ENCODE assay signal across 25 cellular contexts in genomic region chr5:146018461-146019375, GRCh38.
"Had no signal": no experiment of that assay in that cellular context is flagged by ENCODE, and none has a peak within 500 bp of the region (broad histone marks: within the 10 kb centered on the region; RNA-seq: fewer than 3 reads in every experiment).

No MANE protein-coding gene starts in this region.

- H3K27me3 ChIP-seq: ascending aorta, brain microvascular endothelial cell, cardiac muscle cell had no signal

- H3K27ac Mint-ChIP-seq: activated CD4-positive, alpha-beta T cell treated with anti-CD3 and anti-CD28 coated beads for 36 hours; activated CD8-positive, alpha-beta T cell treated with anti-CD3 and anti-CD28 coated beads for 36 hours; activated naive CD4-positive, alpha-beta T cell treated with anti-CD3 and anti-CD28 coated beads, Interleukin-2, amount 50 U/mL, for 24 hours; T-cell had no signal

- H3K36me3 ChIP-seq: ascending aorta, brain microvascular endothelial cell, cardiac muscle cell, WERI-Rb-1 had no signal

- DNase-seq: activated CD4-positive, alpha-beta T cell treated with anti-CD3 and anti-CD28 coated beads for 36 hours; activated CD8-positive, alpha-beta memory T cell treated with anti-CD3 and anti-CD28 coated beads, Interleukin-2, amount 50 U/mL, for 4 hours; activated CD8-positive, alpha-beta T cell treated with anti-CD3 and anti-CD28 coated beads for 36 hours; activated effector memory CD4-positive, alpha-beta T cell treated with Interleukin-2 at 50 U/mL for 16 hours; activated naive CD4-positive, alpha-beta T cell; amniotic stem cell; brain microvascular endothelial cell; Karpas-422; MM.1S; NCI-H1105; NCI-H1436; NCI-H1694 treated with DMSO at 0.1 percent for 48 hours; NCI-H2029 treated with DMSO at 0.1 percent for 48 hours; NCI-H446; NCI-H524; PC-9; SIG-M5; T-cell; T-helper 2 cell; WERI-Rb-1 had no signal

- H3K4me3 ChIP-seq: ascending aorta, cardiac muscle cell, K562, PC-9, SK-N-MC had no signal

- H3K36me3 Mint-ChIP-seq: activated naive CD4-positive, alpha-beta T cell treated with anti-CD3 and anti-CD28 coated beads, Interleukin-2, amount 50 U/mL, for 24 hours; T-cell had no signal

- H3K4me3 Mint-ChIP-seq: activated CD4-positive, alpha-beta T cell treated with anti-CD3 and anti-CD28 coated beads for 36 hours; activated CD8-positive, alpha-beta T cell treated with anti-CD3 and anti-CD28 coated beads for 36 hours; activated naive CD4-positive, alpha-beta T cell treated with anti-CD3 and anti-CD28 coated beads, Interleukin-2, amount 50 U/mL, for 24 hours; T-cell had no signal

- H3K9me3 ChIP-seq: ascending aorta had no signal

- H3K4me2 ChIP-seq: PC-9 had no signal

- H3K4me1 ChIP-seq: ascending aorta had no signal

- H3K4me1 Mint-ChIP-seq: activated naive CD4-positive, alpha-beta T cell treated with anti-CD3 and anti-CD28 coated beads, Interleukin-2, amount 50 U/mL, for 24 hours; T-cell had no signal

- ATAC-seq: activated CD4-positive, alpha-beta T cell treated with anti-CD3 and anti-CD28 coated beads for 36 hours; activated CD8-positive, alpha-beta T cell treated with anti-CD3 and anti-CD28 coated beads for 36 hours; K562; T-cell had no signal

- H3K27ac ChIP-seq: ascending aorta, brain microvascular endothelial cell, cardiac muscle cell, PC-9, SK-N-MC, WERI-Rb-1 had no signal

- FAIRE-seq: K562 had no signal
